21 cellular contexts compared by ENCODE assay signal in genomic region chr6:38695933-38696332, GRCh38. TPM values are rescaled to one million over a fixed set of nuclear protein-coding genes. Genes with fewer than 3 reads are reported as not detected.
DNase-seq lines count a peak whose midpoint lies in the region; ATAC-seq, FAIRE-seq and TF ChIP-seq lines count a peak whose summit lies in the region.
"Had no signal": no experiment of that assay in that cellular context is flagged by ENCODE, and none has a peak within 500 bp of the region (broad histone marks: within the 10 kb centered on the region; RNA-seq: fewer than 3 reads in every experiment).

No MANE protein-coding gene starts in this region.

- H3K4me1 Mint-ChIP-seq in activated T-cell treated with anti-CD3 and anti-CD28 coated beads, Interleukin-2, amount 50 U/mL, for 72 hours (ENCODE audit: low read depth): peaks cover 62% of the 10 kb centered on the region
- peaks cover 10 to 11% of the 10 kb centered on the region in 2 experiments; a peak in 1 of 4 replicates for H3K4me1 Mint-ChIP-seq in H9
- peaks cover 36% of the 10 kb centered on the region for H3K4me1 Mint-ChIP-seq in stimulated activated memory B cell treated with anti-CD40 and anti-IgM and Interleukin-4, amounts not matched to agents 10 μg/mL and 1 μg/mL and 100 μg/mL, for 72 hours
- H3K4me1 Mint-ChIP-seq in neural progenitor cell: no peaks in the 10 kb centered on the region

- H3K36me3 ChIP-seq in GM12878 (ENCODE audit: control insufficient read depth in 2 of 2, insufficient read depth in 2 of 2, low read length in 1 of 2): no peaks in the 10 kb centered on the region; a peak in 1 of 4 replicates
- H3K36me3 ChIP-seq in neural progenitor cell: peaks cover 28% of the 10 kb centered on the region

- no peak overlapping the region for H2BK120ac ChIP-seq in H9 (ENCODE audit: low read depth, low read length, poor library complexity, severe bottlenecking)

- no peak overlapping the region for H2AK5ac ChIP-seq in H9 (ENCODE audit: insufficient read length, low read length)

- H3K27me3 Mint-ChIP-seq in activated T-cell treated with anti-CD3 and anti-CD28 coated beads, Interleukin-2, amount 50 U/mL, for 72 hours (ENCODE audit: low read depth): no peaks in the 10 kb centered on the region
- no peaks in the 10 kb centered on the region for H3K27me3 Mint-ChIP-seq in H9 (ENCODE audit: low read depth)
- no peaks in the 10 kb centered on the region for H3K27me3 Mint-ChIP-seq in stimulated activated memory B cell treated with anti-CD40 and anti-IgM and Interleukin-4, amounts not matched to agents 10 μg/mL and 1 μg/mL and 100 μg/mL, for 72 hours
- H3K27me3 Mint-ChIP-seq in neural progenitor cell (ENCODE audit: insufficient read depth, low read depth): peaks cover 2% of the 10 kb centered on the region

- no peak overlapping the region for H2BK5ac ChIP-seq in H9 (ENCODE audit: insufficient read length, low read length)

- POLR2A ChIA-PET in GM12878 (lab: Charles Lee): no interaction called here

- no peak overlapping the region for H3K4me2 ChIP-seq in H9 (ENCODE audit: insufficient read depth, insufficient read length, low read length)
- no peak overlapping the region for H3K4me2 ChIP-seq in GM12878 (ENCODE audit: control insufficient read depth, insufficient read depth)
- no peak overlapping the region for H3K4me2 ChIP-seq in neural progenitor cell

- no peak overlapping the region for H3K4ac ChIP-seq in H9 (ENCODE audit: low read depth, low read length)

- no peak overlapping the region for H3K14ac ChIP-seq in H9 (ENCODE audit: insufficient read depth, low read length)

- in situ Hi-C loops in GM12878 (cut with MboI): no loop called here

- no peak for DNase-seq in activated T-cell treated with anti-CD3 and anti-CD28 coated beads, Interleukin-2, amount 50 U/mL, for 72 hours
- no peak for DNase-seq in activated T-cell treated with anti-CD3 and anti-CD28 coated beads, Interleukin-2, amount 50 U/mL, for 48 hours
- no peak for DNase-seq in H9
- no peak for DNase-seq in GM12878 (ENCODE audit: low read depth, low spot score)
- no peak for DNase-seq in NCI-H2081 (lab: John Stamatoyannopoulos, UW)
- no peak for DNase-seq in neural progenitor cell (ENCODE audit: low spot score)
- DNase-seq: ACHN; AML-193; DMS 273 treated with DMSO at 0.1 percent for 48 hours; GDM1; NCI-H187; NCI-H526 treated with DMSO at 0.1 percent for 48 hours; NK-92 treated with Interleukin-12 subunit alpha and Interleukin-12 subunit beta, amount 100 ng/mL, for 24 hours; SHP77 had no signal

- H3K79me2 ChIP-seq in H9 (ENCODE audit: insufficient read depth, low read length): peaks cover 18% of the 10 kb centered on the region; the same call in 1 of the 2 replicates
- H3K79me2 ChIP-seq in GM12878 (ENCODE audit: control insufficient read depth, insufficient read depth, low read length): peaks cover 31% of the 10 kb centered on the region
- H3K79me2 ChIP-seq in neural progenitor cell (ENCODE audit: low read depth): peaks cover 98% of the 10 kb centered on the region

- H3K4me3 ChIP-seq in GM12878 (no peak overlapping the region), neural progenitor cell (no peak overlapping the region)
- H3K4me3 ChIP-seq: HAP-1 had no signal

- H3K27me3 ChIP-seq in H9 (ENCODE audit: insufficient read depth, low read length): no peaks in the 10 kb centered on the region
- no peaks in the 10 kb centered on the region for H3K27me3 ChIP-seq in GM12878 (replicated peaks in 1 of 2; ENCODE audit: control insufficient read depth in 2 of 2, insufficient read depth in 2 of 2, low read length in 1 of 2)
- H3K27me3 ChIP-seq in neural progenitor cell: no peaks in the 10 kb centered on the region

- no CpG with 5 or more reads among the region's 1 CpG for WGBS in H9 (ENCODE audit: extremely low coverage, insufficient read length, low lambda C conversion rate)
- WGBS in GM12878 (ENCODE audit: insufficient coverage, insufficient replicate concordance, low lambda C conversion rate, missing lambda C conversion rate): 0% methylated on average over 1 of the region's 1 CpG

- H3K56ac ChIP-seq in H9 (ENCODE audit: insufficient read length, low read depth, low read length): no peak overlapping the region

- TF ChIP-seq RAD21 in GM12878 (IDR thresholded peaks at IDR 0.05; ENCODE audit: insufficient read depth, low read depth, low read length): no peak

- peaks cover 3% of the 10 kb centered on the region for H3F3A ChIP-seq in neural progenitor cell (ENCODE audit: low read depth)

- H3K9ac ChIP-seq in H9 (ENCODE audit: extremely low read depth, insufficient read length, low read length): no peak overlapping the region
- no peak overlapping the region for H3K9ac ChIP-seq in GM12878 (ENCODE audit: control insufficient read depth, insufficient read depth, low read length)
- no peak overlapping the region for H3K9ac ChIP-seq in neural progenitor cell

- no peak overlapping the region for H2AFZ ChIP-seq in H9 (ENCODE audit: low read length)
- H2AFZ ChIP-seq in GM12878 (ENCODE audit: control insufficient read depth, low read depth, low read length): no peak overlapping the region
- no peak overlapping the region for H2AFZ ChIP-seq in neural progenitor cell (replicated peaks)

- H2BK15ac ChIP-seq in H9 (ENCODE audit: low read depth, low read length): no peak overlapping the region

- no peak overlapping the region for H4K8ac ChIP-seq in H9 (replicated peaks; ENCODE audit: insufficient read length, low read depth, low read length)

- peaks cover 9% of the 10 kb centered on the region for H3K79me1 ChIP-seq in H9 (ENCODE audit: insufficient read depth, low read depth, low read length, poor library complexity, severe bottlenecking)

- H3K9me3 ChIP-seq in H9 (ENCODE audit: control insufficient read depth, low read depth, low read length) (no peaks in the 10 kb centered on the region), GM12878 (replicated peaks; ENCODE audit: control insufficient read depth, insufficient read depth, low read length) (peaks cover 5% of the 10 kb centered on the region; the same call in 2 of the 3 replicates), neural progenitor cell (ENCODE audit: low read depth) (peaks cover 2% of the 10 kb centered on the region)

- H2BK12ac ChIP-seq in H9 (ENCODE audit: insufficient read length, low read depth, low read length): no peak overlapping the region

- no peak overlapping the region for H3T11ph ChIP-seq in H9 (ENCODE audit: low read length)

- H3K4me1 ChIP-seq in H9 (ENCODE audit: insufficient read depth, low read length): no peaks in the 10 kb centered on the region; the same call in 1 of the 2 replicates
- no peaks in the 10 kb centered on the region for H3K4me1 ChIP-seq in GM12878 (ENCODE audit: control insufficient read depth, insufficient read depth, low read length)
- H3K4me1 ChIP-seq in neural progenitor cell: no peaks in the 10 kb centered on the region
- H3K4me1 ChIP-seq: HAP-1 had no signal

- H4K20me1 ChIP-seq in H9 (ENCODE audit: control insufficient read depth, insufficient read depth, insufficient read length) (no peaks in the 10 kb centered on the region), GM12878 (ENCODE audit: control insufficient read depth, insufficient read depth) (no peaks in the 10 kb centered on the region), neural progenitor cell (ENCODE audit: low read depth) (peaks cover 19% of the 10 kb centered on the region)

- TF ChIP-seq CTCF in H9 (conservative IDR thresholded peaks at IDR 0.05) (no peak), GM12878 (IDR thresholded peaks at IDR 0.05 in 2 of 3, conservative IDR thresholded peaks at IDR 0.05 in 1 of 3; ENCODE audit: control insufficient read depth in 2 of 3, extremely low read depth in 1 of 3, insufficient read depth in 1 of 3, low read depth in 3 of 3, low read length in 3 of 3) (no peak), neural progenitor cell (IDR thresholded peaks at IDR 0.05) (no peak)

- intact Hi-C loops in GM12878 (cut with micrococcal nuclease; ENCODE audit: unreplicated experiment): no loop called here

- RAD21 ChIA-PET in GM12878 (lab: Charles Lee; ENCODE audit: unreplicated experiment): no interaction called here

- H4K91ac ChIP-seq in H9 (ENCODE audit: insufficient read length, low read depth, low read length): no peak overlapping the region

- H3K23ac ChIP-seq in H9 (ENCODE audit: insufficient read length, low read depth, low read length): no peak overlapping the region

- CTCF ChIA-PET in GM12878 (lab: Yijun Ruan, JAX): interaction anchor here (0.5 to 1.0 kb wide), 3 partner anchors 13 to 865 kb away, joined by 3 to 4 read pairs (median 3); no protein-coding TSS in a partner anchor

- peak overlapping the region; percentile 20 for H3K27ac Mint-ChIP-seq in activated T-cell treated with anti-CD3 and anti-CD28 coated beads, Interleukin-2, amount 50 U/mL, for 72 hours
- H3K27ac Mint-ChIP-seq in H9 (peak overlapping the region in 2 of 3 experiments; percentile 3 to 14; a peak in 1 of 7 replicates), neural progenitor cell (no peak overlapping the region)
- peak overlapping the region; percentile 71 for H3K27ac Mint-ChIP-seq in stimulated activated memory B cell treated with anti-CD40 and anti-IgM and Interleukin-4, amounts not matched to agents 10 μg/mL and 1 μg/mL and 100 μg/mL, for 72 hours
- H3K27ac Mint-ChIP-seq: CD14-positive monocyte had no signal

- no TSS peak for BruUV-seq in GM12878 (replicated peaks; lab: Mats Ljungman, UMichigan)

- H4K5ac ChIP-seq in H9 (ENCODE audit: insufficient read length, low read depth, low read length): no peak overlapping the region

- H3K4me3 Mint-ChIP-seq in activated T-cell treated with anti-CD3 and anti-CD28 coated beads, Interleukin-2, amount 50 U/mL, for 72 hours: peak overlapping the region in 1 of 2 donors; percentile 51
- H3K4me3 Mint-ChIP-seq in H9: no peak overlapping the region
- H3K4me3 Mint-ChIP-seq in stimulated activated memory B cell treated with anti-CD40 and anti-IgM and Interleukin-4, amounts not matched to agents 10 μg/mL and 1 μg/mL and 100 μg/mL, for 72 hours: no peak overlapping the region
- H3K4me3 Mint-ChIP-seq in neural progenitor cell: no peak overlapping the region
- H3K4me3 Mint-ChIP-seq: CD14-positive monocyte had no signal

- H3K9me3 Mint-ChIP-seq in activated T-cell treated with anti-CD3 and anti-CD28 coated beads, Interleukin-2, amount 50 U/mL, for 72 hours: peaks cover 4 to 5% of the 10 kb centered on the region in 2 donors
- H3K9me3 Mint-ChIP-seq in H9 (peaks cover 10 to 14% of the 10 kb centered on the region in 2 experiments), neural progenitor cell (peaks cover 60% of the 10 kb centered on the region)
- peaks cover 7% of the 10 kb centered on the region for H3K9me3 Mint-ChIP-seq in stimulated activated memory B cell treated with anti-CD40 and anti-IgM and Interleukin-4, amounts not matched to agents 10 μg/mL and 1 μg/mL and 100 μg/mL, for 72 hours

- TF ChIP-seq EP300 in GM12878 (IDR thresholded peaks at IDR 0.05; ENCODE audit: borderline replicate concordance in 1 of 2, control insufficient read depth in 1 of 2, low read depth in 2 of 2, low read length in 2 of 2): no peak

- H3K23me2 ChIP-seq in H9 (ENCODE audit: insufficient read length, low read depth, low read length, poor library complexity, severe bottlenecking): no peaks in the 10 kb centered on the region

- H2BK20ac ChIP-seq in H9 (ENCODE audit: low read depth, low read length, poor library complexity, severe bottlenecking): no peak overlapping the region

- TF ChIP-seq POLR2A in GM12878 (IDR thresholded peaks at IDR 0.05; ENCODE audit: low read depth, low read length): no peak

- peaks cover 11 to 28% of the 10 kb centered on the region in 2 donors for H3K36me3 Mint-ChIP-seq in activated T-cell treated with anti-CD3 and anti-CD28 coated beads, Interleukin-2, amount 50 U/mL, for 72 hours (ENCODE audit: insufficient read depth in 2 of 2)
- peaks cover 30 to 41% (median 41%) of the 10 kb centered on the region in 3 experiments for H3K36me3 Mint-ChIP-seq in H9 (ENCODE audit: insufficient read depth in 1 of 3, low read depth in 3 of 3)
- peaks cover 36% of the 10 kb centered on the region for H3K36me3 Mint-ChIP-seq in stimulated activated memory B cell treated with anti-CD40 and anti-IgM and Interleukin-4, amounts not matched to agents 10 μg/mL and 1 μg/mL and 100 μg/mL, for 72 hours
- peaks cover 74% of the 10 kb centered on the region for H3K36me3 Mint-ChIP-seq in neural progenitor cell

- SMC1A ChIA-PET in GM12878 (lab: Charles Lee; ENCODE audit: uncharacterized antibody, unreplicated experiment): interaction anchor here (0.8 to 1.3 kb wide), 2 partner anchors 8 to 42 kb away, joined by 3 to 4 read pairs; no protein-coding TSS in a partner anchor

- H3K27ac ChIP-seq in H9 (ENCODE audit: insufficient read length, low read depth, low read length) (no peak overlapping the region), GM12878 (ENCODE audit: control insufficient read depth, insufficient read depth) (no peak overlapping the region), neural progenitor cell (no peak overlapping the region)

- H3K18ac ChIP-seq in H9 (ENCODE audit: insufficient read length, low read depth, low read length): no peak overlapping the region

- peak; percentile 13 for FAIRE-seq in GM12878 (lab: Jason Lieb, UNC)
- FAIRE-seq: GM12891 had no signal

- ATAC-seq in activated T-cell treated with anti-CD3 and anti-CD28 coated beads, Interleukin-2, amount 50 U/mL, for 72 hours (replicated peaks in 1 of 2): peak; percentile 50 to 72
- no peak for ATAC-seq in GM12878
- no peak for ATAC-seq in stimulated activated memory B cell treated with anti-CD40 and anti-IgM and Interleukin-4, amounts not matched to agents 10 μg/mL and 1 μg/mL and 100 μg/mL, for 72 hours

RNA-seq across cellular contexts. Expression of gene GLO1, which starts 7.0 kb away (rescaled TPM):
- total RNA-seq in activated T-cell treated with anti-CD3 and anti-CD28 coated beads, Interleukin-2, amount 50 U/mL, for 72 hours: 100 to 1,000 TPM; 101 to 115 TPM
- total RNA-seq in H9 (2021) (188 and 196 TPM in 2 replicates), GM12878 (2014; rRNA removed) (151 and 203 TPM in 2 replicates), GM12878 (2014; rRNA removed; fragmentation: Illumina TruSeq; extraction: Trizol) (166 and 174 TPM in 2 replicates), GM12878 (2021) (108 and 110 TPM in 2 replicates), neural progenitor cell (ENCODE audit: low replicate concordance) (351 and 525 TPM in 2 replicates)
- 24.1 and 24.9 TPM in 2 replicates for total RNA-seq in GM12878 (2013; cell fraction: nucleolus; rRNA removed)
- 42.7 TPM for polyA plus RNA-seq in GM12878 (2011; ENCODE audit: low read depth)
- polyA plus RNA-seq in GM12878 (2011; rRNA removed) (148 and 215 TPM in 2 replicates), GM12878 (2014; fragmentation: Illumina TruSeq; extraction: Trizol) (190 and 242 TPM in 2 replicates), GM12878 (2014; fragmentation: Nextera tagmentation; extraction: Ambion mirVana) (100 to 1,000 TPM; 105 to 133 TPM), GM12878 (2014; rRNA removed) (116 and 141 TPM in 2 replicates), GM12878 (2016; fragmentation: Nextera tagmentation; extraction: Ambion mirVana) (100 to 1,000 TPM; 207 to 227 TPM)
- 52.7 and 61.1 TPM in 2 replicates for polyA plus RNA-seq in GM12878 (2011; cell fraction: cytosol; rRNA removed)
- 31.3 and 31.4 TPM in 2 replicates for polyA plus RNA-seq in GM12878 (2011; cell fraction: nucleus; rRNA removed)
- polyA plus RNA-seq in GM12878 (2012): 68.3 and 89.5 TPM in 2 replicates
- 35.1 and 45.9 TPM in 2 replicates for polyA minus RNA-seq in GM12878 (2011; rRNA and poly(A)+ RNA removed)
- polyA minus RNA-seq in GM12878 (2011; cell fraction: cytosol; rRNA and poly(A)+ RNA removed): 21.7 and 27.4 TPM in 2 replicates
- 6.3 and 8.4 TPM in 2 replicates for polyA minus RNA-seq in GM12878 (2011; cell fraction: nucleus; rRNA and poly(A)+ RNA removed)

RNA-seq across cellular contexts. Expression of gene DNAH8, which starts 19.2 kb away (rescaled TPM):
- under 1 TPM; 0.02 to 0.41 TPM for total RNA-seq in activated T-cell treated with anti-CD3 and anti-CD28 coated beads, Interleukin-2, amount 50 U/mL, for 72 hours
- total RNA-seq in H9 (2021) (not detected in 2 replicates), GM12878 (2014; rRNA removed) (0.11 and 0.34 TPM in 2 replicates), GM12878 (2014; rRNA removed; fragmentation: Illumina TruSeq; extraction: Trizol) (0.18 and 0.31 TPM in 2 replicates), GM12878 (2021) (0.11 and 0.21 TPM in 2 replicates), neural progenitor cell (ENCODE audit: low replicate concordance) (0.09 and 1.1 TPM in 2 replicates)
- 0.02 and 0.10 TPM in 2 replicates for total RNA-seq in GM12878 (2013; cell fraction: nucleolus; rRNA removed)
- 0.08 TPM for polyA plus RNA-seq in GM12878 (2011; ENCODE audit: low read depth)
- polyA plus RNA-seq in GM12878 (2011; rRNA removed) (not detected in 2 replicates), GM12878 (2014; fragmentation: Illumina TruSeq; extraction: Trizol) (0.10 and 0.14 TPM in 2 replicates), GM12878 (2014; fragmentation: Nextera tagmentation; extraction: Ambion mirVana) (under 1 TPM; 0.02 to 0.04 TPM), GM12878 (2014; rRNA removed) (0.05 TPM in 2 replicates), GM12878 (2016; fragmentation: Nextera tagmentation; extraction: Ambion mirVana) (not detected)
- polyA plus RNA-seq in GM12878 (2011; cell fraction: cytosol; rRNA removed): not detected in 2 replicates
- not detected in 2 replicates for polyA plus RNA-seq in GM12878 (2011; cell fraction: nucleus; rRNA removed)
- 0.14 and 0.65 TPM in 2 replicates for polyA plus RNA-seq in GM12878 (2012)
- not detected in 2 replicates for polyA minus RNA-seq in GM12878 (2011; rRNA and poly(A)+ RNA removed)
- polyA minus RNA-seq in GM12878 (2011; cell fraction: cytosol; rRNA and poly(A)+ RNA removed): not detected in 2 replicates
- polyA minus RNA-seq in GM12878 (2011; cell fraction: nucleus; rRNA and poly(A)+ RNA removed): not detected in 2 replicates
- total RNA-seq: HT1080, LHCN-M2, OCI-LY7 had no signal
- polyA plus RNA-seq: CD14-positive monocyte had no signal

RNA-seq across cellular contexts. Expression of gene BTBD9, which starts 56.2 kb away (rescaled TPM):
- 10 to 100 TPM; 19.8 to 24.9 TPM for total RNA-seq in activated T-cell treated with anti-CD3 and anti-CD28 coated beads, Interleukin-2, amount 50 U/mL, for 72 hours
- 7.8 and 8.9 TPM in 2 replicates for total RNA-seq in H9 (2021)
- total RNA-seq in GM12878 (2013; cell fraction: nucleolus; rRNA removed): 51.4 and 52.9 TPM in 2 replicates
- 5.1 and 5.3 TPM in 2 replicates for total RNA-seq in GM12878 (2014; rRNA removed)
- total RNA-seq in GM12878 (2014; rRNA removed; fragmentation: Illumina TruSeq; extraction: Trizol): 4.7 and 5.0 TPM in 2 replicates
- total RNA-seq in GM12878 (2021): 8.6 and 9.6 TPM in 2 replicates
- 2.3 TPM for polyA plus RNA-seq in GM12878 (2011; ENCODE audit: low read depth)
- 4.5 and 4.6 TPM in 2 replicates for polyA plus RNA-seq in GM12878 (2011; rRNA removed)
- polyA plus RNA-seq in GM12878 (2011; cell fraction: cytosol; rRNA removed): 2.5 and 2.7 TPM in 2 replicates
- 5.2 and 6.3 TPM in 2 replicates for polyA plus RNA-seq in GM12878 (2011; cell fraction: nucleus; rRNA removed)
- polyA plus RNA-seq in GM12878 (2012): 2.4 and 2.8 TPM in 2 replicates
- 4.1 and 6.0 TPM in 2 replicates for polyA plus RNA-seq in GM12878 (2014; fragmentation: Illumina TruSeq; extraction: Trizol)
- under 1 TPM; 0.22 to 0.55 TPM for polyA plus RNA-seq in GM12878 (2014; fragmentation: Nextera tagmentation; extraction: Ambion mirVana)
- 3.4 and 3.7 TPM in 2 replicates for polyA plus RNA-seq in GM12878 (2014; rRNA removed)
- polyA plus RNA-seq in GM12878 (2016; fragmentation: Nextera tagmentation; extraction: Ambion mirVana): 1 to 10 TPM; 6.9 to 7.5 TPM
- 19.9 and 34.1 TPM in 2 replicates for polyA minus RNA-seq in GM12878 (2011; rRNA and poly(A)+ RNA removed)
- 2.0 and 4.7 TPM in 2 replicates for polyA minus RNA-seq in GM12878 (2011; cell fraction: cytosol; rRNA and poly(A)+ RNA removed)
- 27.6 and 35.2 TPM in 2 replicates for polyA minus RNA-seq in GM12878 (2011; cell fraction: nucleus; rRNA and poly(A)+ RNA removed)
- 16.4 and 16.9 TPM in 2 replicates for total RNA-seq in neural progenitor cell (ENCODE audit: low replicate concordance)

Comparison
In these comparisons a context has a peak if more than half of its experiments do, and no peak if none do; other contexts are left out.
1. ATAC-seq: peak in activated T-cell treated with anti-CD3 and anti-CD28 coated beads, Interleukin-2, amount 50 U/mL, for 72 hours (2 of 2); none in GM12878 (single experiment) and stimulated activated memory B cell treated with anti-CD40 and anti-IgM and Interleukin-4, amounts not matched to agents 10 μg/mL and 1 μg/mL and 100 μg/mL, for 72 hours (single experiment).